In the genomic region with DNA sequence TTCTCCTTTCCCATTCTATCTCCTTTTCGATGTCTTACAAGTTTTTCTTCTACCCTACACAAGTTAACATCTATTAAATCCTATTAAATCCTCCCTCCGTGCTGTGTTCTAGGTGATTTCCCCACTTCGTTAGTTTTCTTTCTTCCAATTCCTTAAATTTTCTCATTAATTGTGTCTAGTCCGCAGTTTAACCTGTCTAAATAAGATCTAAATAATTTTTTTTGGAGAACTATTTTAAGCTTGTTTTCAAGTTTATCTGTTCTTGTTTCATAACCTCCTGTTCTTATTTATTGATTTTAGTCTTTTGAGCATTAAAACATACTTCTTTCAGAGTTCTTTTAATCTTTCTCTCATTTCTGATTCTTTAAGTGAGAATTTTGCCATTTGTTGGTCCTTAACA, we compare ENCODE assay signal across 1 cellular context.
TF ChIP-seq lines count a peak whose summit lies in the region.

No MANE protein-coding gene starts in this region.

TF ChIP-seq in HEK293, 187 proteins besides CTCF, POLR2A, EP300 and RAD21 (continued from another document):
- no peak for TF ChIP-seq ZBTB8A (tag by site-specific recombination; IDR thresholded peaks at IDR 0.05)
- TF ChIP-seq IKZF3 (tag by site-specific recombination; IDR thresholded peaks at IDR 0.05): no peak
- TF ChIP-seq ZNF280D (tag by site-specific recombination; IDR thresholded peaks at IDR 0.05): 0 out of 2 replicates have a peak, but pooled peaks have one; percentile 50
- peak; percentile 63 for TF ChIP-seq SETDB1 (IDR thresholded peaks at IDR 0.05; ENCODE audit: insufficient read length, low read length)
- no peak for TF ChIP-seq OVOL3 (tag by site-specific recombination; IDR thresholded peaks at IDR 0.05)
- no peak for TF ChIP-seq ZNF416 (tag by site-specific recombination; IDR thresholded peaks at IDR 0.05)
- no peak for TF ChIP-seq ZNF37A (tag by site-specific recombination; IDR thresholded peaks at IDR 0.05)
- no peak for TF ChIP-seq KLF9 (tag by site-specific recombination; IDR thresholded peaks at IDR 0.05; ENCODE audit: low read depth)
- TF ChIP-seq ZNF184 (tag by site-specific recombination; IDR thresholded peaks at IDR 0.05): no peak
- TF ChIP-seq, protein P1, sequence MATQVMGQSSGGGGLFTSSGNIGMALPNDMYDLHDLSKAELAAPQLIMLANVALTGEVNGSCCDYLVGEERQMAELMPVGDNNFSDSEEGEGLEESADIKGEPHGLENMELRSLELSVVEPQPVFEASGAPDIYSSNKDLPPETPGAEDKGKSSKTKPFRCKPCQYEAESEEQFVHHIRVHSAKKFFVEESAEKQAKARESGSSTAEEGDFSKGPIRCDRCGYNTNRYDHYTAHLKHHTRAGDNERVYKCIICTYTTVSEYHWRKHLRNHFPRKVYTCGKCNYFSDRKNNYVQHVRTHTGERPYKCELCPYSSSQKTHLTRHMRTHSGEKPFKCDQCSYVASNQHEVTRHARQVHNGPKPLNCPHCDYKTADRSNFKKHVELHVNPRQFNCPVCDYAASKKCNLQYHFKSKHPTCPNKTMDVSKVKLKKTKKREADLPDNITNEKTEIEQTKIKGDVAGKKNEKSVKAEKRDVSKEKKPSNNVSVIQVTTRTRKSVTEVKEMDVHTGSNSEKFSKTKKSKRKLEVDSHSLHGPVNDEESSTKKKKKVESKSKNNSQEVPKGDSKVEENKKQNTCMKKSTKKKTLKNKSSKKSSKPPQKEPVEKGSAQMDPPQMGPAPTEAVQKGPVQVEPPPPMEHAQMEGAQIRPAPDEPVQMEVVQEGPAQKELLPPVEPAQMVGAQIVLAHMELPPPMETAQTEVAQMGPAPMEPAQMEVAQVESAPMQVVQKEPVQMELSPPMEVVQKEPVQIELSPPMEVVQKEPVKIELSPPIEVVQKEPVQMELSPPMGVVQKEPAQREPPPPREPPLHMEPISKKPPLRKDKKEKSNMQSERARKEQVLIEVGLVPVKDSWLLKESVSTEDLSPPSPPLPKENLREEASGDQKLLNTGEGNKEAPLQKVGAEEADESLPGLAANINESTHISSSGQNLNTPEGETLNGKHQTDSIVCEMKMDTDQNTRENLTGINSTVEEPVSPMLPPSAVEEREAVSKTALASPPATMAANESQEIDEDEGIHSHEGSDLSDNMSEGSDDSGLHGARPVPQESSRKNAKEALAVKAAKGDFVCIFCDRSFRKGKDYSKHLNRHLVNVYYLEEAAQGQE (tag by site-specific recombination; IDR thresholded peaks at IDR 0.05): no peak
- TF ChIP-seq ZNF211 (tag by site-specific recombination; IDR thresholded peaks at IDR 0.05; ENCODE audit: low read depth): no peak
- no peak for TF ChIP-seq ZNF133 (tag by site-specific recombination; IDR thresholded peaks at IDR 0.05)
